In genomic region chr16:22970191-22970845, GRCh38 we compare ENCODE assay signal across 14 cellular contexts.
"Had no signal": no experiment of that assay in that cellular context is flagged by ENCODE, and none has a peak within 500 bp of the region (broad histone marks: within the 10 kb centered on the region; RNA-seq: fewer than 3 reads in every experiment).

No MANE protein-coding gene starts in this region.

- H3K4me3 ChIP-seq: adrenal gland, coronary artery, smooth muscle cell, thyroid gland had no signal

- ATAC-seq: activated CD4-positive, CD25-positive, alpha-beta regulatory T cell treated with anti-CD3 and anti-CD28 coated beads, Interleukin-2, amount 50 U/mL, for 24 hours had no signal

- H3K27ac Mint-ChIP-seq: naive B cell; T-helper 1 cell treated with Interleukin-12 subunit alpha and Interleukin-12 subunit beta and Interleukin-4 antibody, amounts not matched to agents 30 μg/mL and 1 μg/mL, for 36 hours had no signal

- H3K36me3 ChIP-seq: adrenal gland, thyroid gland had no signal

- H3K27ac ChIP-seq: adrenal gland, thyroid gland had no signal

- H3K4me1 ChIP-seq: adrenal gland, thyroid gland had no signal

- DNase-seq: activated naive CD4-positive, alpha-beta T cell treated with anti-CD3 and anti-CD28 coated beads, Interleukin-2, amount 50 U/mL, for 16 hours; activated T-cell treated with anti-CD3 and anti-CD28 coated beads, Interleukin-2, amount 50 U/mL, for 1 hour; adrenal gland; central memory CD4-positive, alpha-beta T cell; effector CD8-positive, alpha-beta T cell; islet precursor cell; naive B cell; occipital lobe; SK-N-SH had no signal

- H3K9me3 ChIP-seq: adrenal gland, SK-N-SH, thyroid gland had no signal

- H3K27me3 ChIP-seq: adrenal gland, thyroid gland had no signal

- H3K9me2 ChIP-seq: SK-N-SH had no signal

- H3K9me3 Mint-ChIP-seq: T-helper 1 cell treated with Interleukin-12 subunit alpha and Interleukin-12 subunit beta and Interleukin-4 antibody, amounts not matched to agents 30 μg/mL and 1 μg/mL, for 36 hours had no signal

- H3K4me2 ChIP-seq: SK-N-SH, smooth muscle cell had no signal

- H3K4me1 Mint-ChIP-seq: naive B cell had no signal

- H3K36me3 Mint-ChIP-seq: naive B cell had no signal

- H3K4me3 Mint-ChIP-seq: naive B cell; T-helper 1 cell treated with Interleukin-12 subunit alpha and Interleukin-12 subunit beta and Interleukin-4 antibody, amounts not matched to agents 30 μg/mL and 1 μg/mL, for 36 hours had no signal
